In the genomic region with DNA sequence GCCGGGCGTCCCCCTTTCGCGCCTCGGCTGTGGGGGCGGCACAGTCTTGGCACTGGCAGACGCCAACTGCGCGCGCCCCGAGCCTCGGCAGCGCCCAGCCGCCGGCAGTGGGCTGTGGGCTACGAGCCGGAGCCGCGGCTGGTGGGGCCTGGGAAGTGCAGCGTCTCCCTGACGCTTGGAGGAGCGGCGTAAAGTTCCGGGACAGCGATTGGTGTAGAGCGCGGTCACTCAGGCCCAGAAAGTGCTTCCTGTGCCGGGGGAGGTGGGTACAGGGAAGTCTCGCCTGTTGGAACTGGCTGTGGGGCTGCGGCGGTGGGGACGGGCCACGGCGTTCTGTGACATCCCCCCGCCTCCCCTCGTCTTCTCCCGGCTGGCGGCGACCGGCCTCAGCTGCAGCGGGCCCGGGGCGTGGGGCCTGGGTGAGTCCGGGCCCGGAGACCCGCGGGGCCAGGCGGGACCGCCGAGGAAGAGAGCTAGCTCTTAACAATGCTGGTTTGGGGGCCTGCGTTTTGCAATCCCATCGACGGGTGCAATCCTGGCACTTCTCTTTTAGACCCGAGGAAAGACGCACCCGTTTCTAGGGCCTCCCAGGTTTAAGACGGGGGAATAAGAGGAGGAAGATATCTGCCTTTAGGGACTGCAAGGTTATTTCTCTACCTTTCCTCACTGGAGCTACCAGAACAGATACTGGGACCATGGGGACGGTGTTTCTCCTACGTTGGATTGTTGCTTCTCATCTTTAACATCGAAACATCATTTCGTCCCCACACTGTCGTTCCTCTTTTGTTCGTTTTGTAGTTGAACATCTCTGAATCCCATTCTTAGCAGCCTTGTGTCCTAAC, we compare ENCODE assay signal across 8 cellular contexts. TPM values are rescaled to one million over a fixed set of nuclear protein-coding genes. Genes with fewer than 3 reads are reported as not detected.
DNase-seq lines count a peak whose midpoint lies in the region; ATAC-seq and TF ChIP-seq lines count a peak whose summit lies in the region.

A gene (minus strand): TSS at position 157 of the 842 bp plus-strand sequence. CDS start 233 bp downstream, outside the sequence.
A gene (plus strand): TSS at position 265 of the 842 bp plus-strand sequence. CDS start 4,575 bp downstream, outside the sequence.

- H3K9me3 ChIP-seq in CD4-positive, CD25-positive, alpha-beta regulatory T cell (ENCODE audit: control insufficient read depth in 2 of 2, low read length in 2 of 2) = no peaks in the 10 kb centered on the region
- H3K9me3 ChIP-seq in liver (ENCODE audit: control insufficient read depth in 4 of 4, low read length in 3 of 4) = no peaks in the 10 kb centered on the region

- H3K4me3 Mint-ChIP-seq in CD4-positive, CD25-positive, alpha-beta regulatory T cell = peak within 1 kb of the TSS; percentile 96

- H3K4me1 ChIP-seq in CD4-positive, CD25-positive, alpha-beta regulatory T cell (ENCODE audit: control insufficient read depth, insufficient read depth, low read length, poor library complexity, severe bottlenecking) = peaks cover 27% of the 10 kb centered on the region
- H3K4me1 ChIP-seq in liver (ENCODE audit: control insufficient read depth in 4 of 4, insufficient read depth in 4 of 4, low read length in 3 of 4) = peaks cover 5 to 29% (median 14%) of the 10 kb centered on the region in 4 donors

- TF ChIP-seq RAD21 in liver (IDR thresholded peaks at IDR 0.05) = peak in 1 of 2 donors; percentile 22

- peak; percentile 26 for TF ChIP-seq CTCF in liver (IDR thresholded peaks at IDR 0.05; ENCODE audit: low read depth, low read length, missing input control)

- ATAC-seq in CD4-positive, CD25-positive, alpha-beta regulatory T cell (ENCODE audit: low read depth in 2 of 2) = peak; percentile 100
- ATAC-seq in GM19395 (IDR thresholded peaks at IDR 0.05; ENCODE audit: unreplicated experiment) = peak; percentile 98
- ATAC-seq in HG03565 (IDR thresholded peaks at IDR 0.05; ENCODE audit: unreplicated experiment) = peak; percentile 98

- under 1% methylated on average over 57 of the region's 63 CpGs for WGBS in liver

- H3K36me3 Mint-ChIP-seq in CD4-positive, CD25-positive, alpha-beta regulatory T cell = peaks cover 10% of the 10 kb centered on the region

- peak within 1 kb of the TSS; percentile 98 for H3K4me3 ChIP-seq in CD4-positive, CD25-positive, alpha-beta regulatory T cell (ENCODE audit: low read depth, low read length)
- H3K4me3 ChIP-seq in liver (ENCODE audit: low read depth in 1 of 3, low read length in 3 of 3) = peak within 1 kb of the TSS; percentile 87 to 100 (median 94)

- no peaks in the 10 kb centered on the region for H3K9me3 Mint-ChIP-seq in CD4-positive, CD25-positive, alpha-beta regulatory T cell

- H3K27me3 Mint-ChIP-seq in CD4-positive, CD25-positive, alpha-beta regulatory T cell = no peaks in the 10 kb centered on the region

- peak within 1 kb of the TSS; percentile 91 to 97 (median 95) for H3K27ac Mint-ChIP-seq in CD4-positive, CD25-positive, alpha-beta regulatory T cell

- H3K36me3 ChIP-seq in CD4-positive, CD25-positive, alpha-beta regulatory T cell (ENCODE audit: control insufficient read depth, insufficient read depth, low read length) = peaks cover under 1% of the 10 kb centered on the region
- peaks cover 2 to 7% (median 4%) of the 10 kb centered on the region in 4 donors for H3K36me3 ChIP-seq in liver (ENCODE audit: control insufficient read depth in 4 of 4, insufficient read depth in 3 of 4, low read depth in 1 of 4, low read length in 3 of 4)

- H3K27me3 ChIP-seq in CD4-positive, CD25-positive, alpha-beta regulatory T cell (ENCODE audit: control insufficient read depth, insufficient read depth, low read length) = no peaks in the 10 kb centered on the region
- H3K27me3 ChIP-seq in liver (ENCODE audit: control insufficient read depth in 4 of 4, insufficient read depth in 4 of 4, low read length in 3 of 4) = no peaks in the 10 kb centered on the region

- H3K9ac ChIP-seq in liver (ENCODE audit: low read depth in 1 of 2, low read length in 2 of 2) = peak within 1 kb of the TSS; percentile 89 to 94

- peak within 1 kb of the TSS; percentile 83 for H3K27ac ChIP-seq in CD4-positive, CD25-positive, alpha-beta regulatory T cell (ENCODE audit: insufficient read depth, low read length, poor library complexity, severe bottlenecking)
- H3K27ac ChIP-seq in liver (ENCODE audit: low read depth in 1 of 2, low read length in 2 of 2) = peak within 1 kb of the TSS; percentile 81 to 92

- peak; percentile 95 to 98 (median 96) for DNase-seq in CD4-positive, CD25-positive, alpha-beta regulatory T cell
- peak; percentile 79 for DNase-seq in NCI-H774 (lab: John Stamatoyannopoulos, UW)
- DNase-seq in activated CD4-positive, alpha-beta T cell treated with anti-CD3 and anti-CD28 coated beads, Interleukin-2, amount 50 U/mL, for 48 hours = peak; percentile 95 to 96
- peak; percentile 97 to 100 for DNase-seq in dermis microvascular lymphatic vessel endothelial cell (ENCODE audit: low read depth in 2 of 2)
- DNase-seq in stimulated activated CD4-positive, alpha-beta T cell treated with anti-CD3 and anti-CD28 coated beads, Interleukin-4, amount 100 ng/mL, for 24 hours = peak; percentile 97

- peaks cover 26 to 56% (median 43%) of the 10 kb centered on the region in 4 donors for H3K4me1 Mint-ChIP-seq in CD4-positive, CD25-positive, alpha-beta regulatory T cell

TF ChIP-seq in liver, 16 proteins besides CTCF, POLR2A, EP300 and RAD21:
- TF ChIP-seq GABPA (IDR thresholded peaks at IDR 0.05 in 1 of 2, conservative IDR thresholded peaks at IDR 0.05 in 1 of 2) = peak; percentile 65 to 86
- no peak for TF ChIP-seq HNF4G (IDR thresholded peaks at IDR 0.05)
- TF ChIP-seq, protein P1, sequence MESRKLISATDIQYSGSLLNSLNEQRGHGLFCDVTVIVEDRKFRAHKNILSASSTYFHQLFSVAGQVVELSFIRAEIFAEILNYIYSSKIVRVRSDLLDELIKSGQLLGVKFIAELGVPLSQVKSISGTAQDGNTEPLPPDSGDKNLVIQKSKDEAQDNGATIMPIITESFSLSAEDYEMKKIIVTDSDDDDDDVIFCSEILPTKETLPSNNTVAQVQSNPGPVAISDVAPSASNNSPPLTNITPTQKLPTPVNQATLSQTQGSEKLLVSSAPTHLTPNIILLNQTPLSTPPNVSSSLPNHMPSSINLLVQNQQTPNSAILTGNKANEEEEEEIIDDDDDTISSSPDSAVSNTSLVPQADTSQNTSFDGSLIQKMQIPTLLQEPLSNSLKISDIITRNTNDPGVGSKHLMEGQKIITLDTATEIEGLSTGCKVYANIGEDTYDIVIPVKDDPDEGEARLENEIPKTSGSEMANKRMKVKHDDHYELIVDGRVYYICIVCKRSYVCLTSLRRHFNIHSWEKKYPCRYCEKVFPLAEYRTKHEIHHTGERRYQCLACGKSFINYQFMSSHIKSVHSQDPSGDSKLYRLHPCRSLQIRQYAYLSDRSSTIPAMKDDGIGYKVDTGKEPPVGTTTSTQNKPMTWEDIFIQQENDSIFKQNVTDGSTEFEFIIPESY (IDR thresholded peaks at IDR 0.05) = no peak
- no peak for TF ChIP-seq HNF4A (conservative IDR thresholded peaks at IDR 0.05)
- no peak for TF ChIP-seq RXRA (IDR thresholded peaks at IDR 0.05)
- no peak for TF ChIP-seq FOXA1 (IDR thresholded peaks at IDR 0.05)
- TF ChIP-seq SP1 (IDR thresholded peaks at IDR 0.05) = peak; percentile 54
- TF ChIP-seq NR2F2 (IDR thresholded peaks at IDR 0.05) = no peak
- no peak for TF ChIP-seq FOXA2 (IDR thresholded peaks at IDR 0.05)

RNA-seq across cellular contexts. Expression of the first gene that starts in this region (rescaled TPM):
- total RNA-seq in CD4-positive, CD25-positive, alpha-beta regulatory T cell = 9.9 TPM
- 10 to 100 TPM; 15.6 to 26.6 (median 19.7) TPM for polyA plus RNA-seq in CD4-positive, CD25-positive, alpha-beta regulatory T cell
- total RNA-seq in dermis microvascular lymphatic vessel endothelial cell (9.7 and 10.5 TPM in 2 replicates), liver (1 to 10 TPM; 8.0 to 9.8 TPM)
- polyA plus RNA-seq in liver = 10 to 100 TPM in 1 of 2 donors, 1 to 10 TPM in 1; 6.5 to 17.9 TPM

RNA-seq across cellular contexts. Expression of the second gene that starts in this region (rescaled TPM):
- 33.4 TPM for total RNA-seq in CD4-positive, CD25-positive, alpha-beta regulatory T cell
- polyA plus RNA-seq in CD4-positive, CD25-positive, alpha-beta regulatory T cell = 10 to 100 TPM; 18.4 to 22.8 (median 21.4) TPM
- 24.0 and 26.6 TPM in 2 replicates for total RNA-seq in dermis microvascular lymphatic vessel endothelial cell
- total RNA-seq in liver = 10 to 100 TPM; 19.7 to 27.9 TPM
- 10 to 100 TPM in 1 of 2 donors, 1 to 10 TPM in 1; 7.6 to 10.0 TPM for polyA plus RNA-seq in liver

Comparison
In these comparisons a context has a peak if more than half of its experiments do, and no peak if none do; other contexts are left out.
1. Peak in every context shown above with its lines: DNase-seq, ATAC-seq, H3K4me3 ChIP-seq and H3K27ac ChIP-seq.